Comparison of ENCODE assay signal across 23 cellular contexts in genomic region chr17:6082335-6082734, GRCh38.
"Had no signal": no experiment of that assay in that cellular context is flagged by ENCODE, and none has a peak within 500 bp of the region (broad histone marks: within the 10 kb centered on the region; RNA-seq: fewer than 3 reads in every experiment).

No MANE protein-coding gene starts in this region.

- H3K9me3 Mint-ChIP-seq: activated naive CD4-positive, alpha-beta T cell treated with anti-CD3 and anti-CD28 coated beads, Interleukin-2, amount 50 U/mL, for 24 hours; activated T-cell treated with anti-CD3 and anti-CD28 coated beads, Interleukin-2, amount 50 U/mL, for 24 hours; activated T-helper 1 cell treated with anti-CD3 and anti-CD28 coated beads, Interleukin-12 subunit alpha, Interleukin-12 subunit beta, Interleukin-2, Interleukin-4 antibody, amounts not matched to agents 30 ng/mL and 10 ng/mL and 1 ng/mL, durations not matched to agents 14 hours and 24 hours and 36 hours; T-helper 1 cell treated with Interleukin-12 subunit alpha and Interleukin-12 subunit beta and Interleukin-4 antibody, amounts not matched to agents 30 μg/mL and 1 μg/mL, for 36 hours had no signal

- H3K27me3 ChIP-seq: MG63 had no signal

- H3K4me3 ChIP-seq: MG63 had no signal

- H3K27ac Mint-ChIP-seq: activated CD8-positive, alpha-beta memory T cell treated with anti-CD3 and anti-CD28 coated beads, Interleukin-2, amount 10 ng/mL, durations not matched to agents 7 days and 5 days; activated naive CD4-positive, alpha-beta T cell treated with anti-CD3 and anti-CD28 coated beads, Interleukin-2, amount 50 U/mL, for 24 hours; activated T-cell treated with anti-CD3 and anti-CD28 coated beads, Interleukin-2, amount 50 U/mL, for 24 hours; activated T-helper 1 cell treated with anti-CD3 and anti-CD28 coated beads, Interleukin-12 subunit alpha, Interleukin-12 subunit beta, Interleukin-2, Interleukin-4 antibody, amounts not matched to agents 30 ng/mL and 10 ng/mL and 1 ng/mL, durations not matched to agents 14 hours and 24 hours and 36 hours; T-helper 1 cell treated with Interleukin-12 subunit alpha and Interleukin-12 subunit beta and Interleukin-4 antibody, amounts not matched to agents 30 μg/mL and 1 μg/mL, for 36 hours had no signal

- DNase-seq: activated CD4-positive, alpha-beta T cell treated with anti-CD3 and anti-CD28 coated beads for 48 hours; activated CD4-positive, alpha-beta T cell treated with anti-CD3 and anti-CD28 coated beads, Interleukin-2, amount 50 U/mL, for 4 hours; activated CD4-positive, CD25-positive, alpha-beta regulatory T cell treated with anti-CD3 and anti-CD28 coated beads, Interleukin-2, amount 50 U/mL, for 72 hours; activated CD8-positive, alpha-beta memory T cell treated with anti-CD3 and anti-CD28 coated beads, Interleukin-2, amount 10 ng/mL, durations not matched to agents 7 days and 5 days; activated effector memory CD4-positive, alpha-beta T cell treated with Interleukin-2 at 50 U/mL for 16 hours; activated naive CD4-positive, alpha-beta T cell; activated T-cell treated with anti-CD3 and anti-CD28 coated beads, Interleukin-2, amount 50 U/mL, for 24 hours; aorta; MG63; MV-4-11; NCI-H1092 treated with DMSO at 0.1 percent for 48 hours; NCI-H1436; NCI-H1694 treated with DMSO at 0.1 percent for 48 hours; NCI-H2029 treated with DMSO at 0.1 percent for 48 hours; NCI-H345; NCI-H510A treated with DMSO at 0.1 percent for 48 hours; NCI-H69; NK-92 treated with Interleukin-12 subunit alpha and Interleukin-12 subunit beta, amount 100 ng/mL, for 24 hours; OCI-M1; SHP77 had no signal

- ATAC-seq: activated CD8-positive, alpha-beta memory T cell treated with anti-CD3 and anti-CD28 coated beads, Interleukin-2, amount 10 ng/mL, durations not matched to agents 7 days and 5 days had no signal

- H3K36me3 ChIP-seq: MG63 had no signal

- H3K36me3 Mint-ChIP-seq: activated CD8-positive, alpha-beta memory T cell treated with anti-CD3 and anti-CD28 coated beads, Interleukin-2, amount 10 ng/mL, durations not matched to agents 7 days and 5 days; activated naive CD4-positive, alpha-beta T cell treated with anti-CD3 and anti-CD28 coated beads, Interleukin-2, amount 50 U/mL, for 24 hours had no signal

- H3K27me3 Mint-ChIP-seq: activated CD8-positive, alpha-beta memory T cell treated with anti-CD3 and anti-CD28 coated beads, Interleukin-2, amount 10 ng/mL, durations not matched to agents 7 days and 5 days; activated naive CD4-positive, alpha-beta T cell treated with anti-CD3 and anti-CD28 coated beads, Interleukin-2, amount 50 U/mL, for 24 hours; activated T-cell treated with anti-CD3 and anti-CD28 coated beads, Interleukin-2, amount 50 U/mL, for 24 hours had no signal

- H3K4me1 Mint-ChIP-seq: activated CD8-positive, alpha-beta memory T cell treated with anti-CD3 and anti-CD28 coated beads, Interleukin-2, amount 10 ng/mL, durations not matched to agents 7 days and 5 days; activated naive CD4-positive, alpha-beta T cell treated with anti-CD3 and anti-CD28 coated beads, Interleukin-2, amount 50 U/mL, for 24 hours had no signal

- H3K4me3 Mint-ChIP-seq: activated CD8-positive, alpha-beta memory T cell treated with anti-CD3 and anti-CD28 coated beads, Interleukin-2, amount 10 ng/mL, durations not matched to agents 7 days and 5 days; activated naive CD4-positive, alpha-beta T cell treated with anti-CD3 and anti-CD28 coated beads, Interleukin-2, amount 50 U/mL, for 24 hours; activated T-cell treated with anti-CD3 and anti-CD28 coated beads, Interleukin-2, amount 50 U/mL, for 24 hours; activated T-helper 1 cell treated with anti-CD3 and anti-CD28 coated beads, Interleukin-12 subunit alpha, Interleukin-12 subunit beta, Interleukin-2, Interleukin-4 antibody, amounts not matched to agents 30 ng/mL and 10 ng/mL and 1 ng/mL, durations not matched to agents 14 hours and 24 hours and 36 hours; T-helper 1 cell treated with Interleukin-12 subunit alpha and Interleukin-12 subunit beta and Interleukin-4 antibody, amounts not matched to agents 30 μg/mL and 1 μg/mL, for 36 hours had no signal
